In the genomic region with DNA sequence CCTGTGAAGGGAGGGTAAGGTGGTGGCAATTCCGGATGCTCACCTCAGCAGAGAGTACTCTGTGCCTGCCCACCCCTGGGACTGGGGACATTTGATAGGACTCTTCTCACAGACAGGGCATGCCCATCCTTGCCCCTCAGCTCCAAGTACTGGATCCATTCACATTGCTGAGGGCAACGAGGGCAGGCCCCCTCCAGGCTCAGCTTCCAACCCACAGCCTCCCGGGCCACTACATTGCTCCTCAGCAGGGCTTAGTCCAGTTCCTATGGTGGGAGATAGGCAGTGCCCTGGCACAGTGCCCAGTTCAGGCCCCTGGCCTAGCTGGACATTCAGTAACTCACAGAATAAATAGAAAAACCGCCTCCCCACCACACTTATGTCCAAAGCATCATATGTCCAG, we compare ENCODE assay signal across 39 cellular contexts. TPM values are rescaled to one million over a fixed set of nuclear protein-coding genes. Genes with fewer than 3 reads are reported as not detected.
"Had no signal": no experiment of that assay in that cellular context is flagged by ENCODE, and none has a peak within 500 bp of the region (broad histone marks: within the 10 kb centered on the region; RNA-seq: fewer than 3 reads in every experiment).

No MANE protein-coding gene starts in this region.

- H3K4me1 Mint-ChIP-seq: activated T-helper 17 cell treated with anti-CD3 and anti-CD28 coated beads, Interleukin-2, amount 50 U/mL, for 72 hours; brain had no signal

- H3K27ac ChIP-seq: ascending aorta, cardiac muscle cell, VCaP had no signal

- H3K4me3 Mint-ChIP-seq: activated B cell treated with CpG ODN at 0.5 μM for 24 hours; activated CD4-positive, alpha-beta memory T cell treated with anti-CD3 and anti-CD28 coated beads for 36 hours; activated CD4-positive, alpha-beta T cell treated with anti-CD3 and anti-CD28 coated beads, Interleukin-2, amount 10 ng/mL, durations not matched to agents 24 days and 14 days; activated CD8-positive, alpha-beta T cell treated with anti-CD3 and anti-CD28 coated beads for 36 hours; activated naive CD4-positive, alpha-beta T cell treated with anti-CD3 and anti-CD28 coated beads for 36 hours; activated naive CD4-positive, alpha-beta T cell treated with anti-CD3 and anti-CD28 coated beads, Interleukin-2, amount 50 U/mL, for 24 hours; activated naive CD8-positive, alpha-beta T cell; activated naive CD8-positive, alpha-beta T cell treated with anti-CD3 and anti-CD28 coated beads, Interleukin-2, amount 10 ng/mL, durations not matched to agents 7 days and 5 days; activated naive CD8-positive, alpha-beta T cell treated with anti-CD3 and anti-CD28 coated beads, Interleukin-2, amount 50 U/mL, for 24 hours; activated T-cell treated with anti-CD3 and anti-CD28 coated beads, Interleukin-2, amount 50 U/mL, for 4 hours; activated T-cell treated with anti-CD3 and anti-CD28 coated beads, Interleukin-2, amount 50 U/mL, for 72 hours; activated T-helper 1 cell treated with anti-CD3 and anti-CD28 coated beads, Interleukin-12 subunit alpha, Interleukin-12 subunit beta, Interleukin-2, Interleukin-4 antibody, amounts not matched to agents 30 ng/mL and 10 ng/mL and 1 ng/mL, durations not matched to agents 14 hours and 24 hours and 36 hours; activated T-helper 17 cell treated with anti-CD3 and anti-CD28 coated beads, Interleukin-2, amount 50 U/mL, for 72 hours; brain; central memory CD8-positive, alpha-beta T cell; T-helper 1 cell treated with Interleukin-12 subunit alpha and Interleukin-12 subunit beta and Interleukin-4 antibody, amounts not matched to agents 30 μg/mL and 1 μg/mL, for 36 hours; T-helper 2 cell treated with Interferon-gamma antibody and Interleukin-4, amounts not matched to agents 5 μg/mL and 100 μg/mL, for 36 hours had no signal

- H3K36me3 Mint-ChIP-seq: activated CD4-positive, alpha-beta memory T cell treated with anti-CD3 and anti-CD28 coated beads for 36 hours; activated naive CD4-positive, alpha-beta T cell treated with anti-CD3 and anti-CD28 coated beads, Interleukin-2, amount 50 U/mL, for 24 hours; brain had no signal

- H3K27me3 ChIP-seq: ascending aorta, cardiac muscle cell had no signal

- H3K27me3 Mint-ChIP-seq: activated B cell treated with CpG ODN at 0.5 μM for 24 hours; activated CD4-positive, alpha-beta memory T cell treated with anti-CD3 and anti-CD28 coated beads for 36 hours; activated CD4-positive, alpha-beta T cell treated with anti-CD3 and anti-CD28 coated beads, Interleukin-2, amount 10 ng/mL, durations not matched to agents 24 days and 14 days; activated CD8-positive, alpha-beta T cell treated with anti-CD3 and anti-CD28 coated beads for 36 hours; activated naive CD4-positive, alpha-beta T cell treated with anti-CD3 and anti-CD28 coated beads, Interleukin-2, amount 50 U/mL, for 24 hours; activated naive CD8-positive, alpha-beta T cell; activated naive CD8-positive, alpha-beta T cell treated with anti-CD3 and anti-CD28 coated beads, Interleukin-2, amount 10 ng/mL, durations not matched to agents 7 days and 5 days; activated naive CD8-positive, alpha-beta T cell treated with anti-CD3 and anti-CD28 coated beads, Interleukin-2, amount 50 U/mL, for 24 hours; activated T-helper 17 cell treated with anti-CD3 and anti-CD28 coated beads, Interleukin-2, amount 50 U/mL, for 72 hours; brain; central memory CD8-positive, alpha-beta T cell had no signal

- H3K9me3 ChIP-seq: ascending aorta had no signal

- H3K4me3 ChIP-seq: ascending aorta, cardiac muscle cell had no signal

- DNase-seq: activated B cell treated with CpG ODN at 0.5 μM for 24 hours; activated CD4-positive, alpha-beta memory T cell treated with anti-CD3 and anti-CD28 coated beads for 36 hours; activated CD4-positive, alpha-beta T cell treated with anti-CD3 and anti-CD28 coated beads for 4 hours; activated CD4-positive, alpha-beta T cell treated with anti-CD3 and anti-CD28 coated beads, Interleukin-2, amount 10 ng/mL, durations not matched to agents 24 days and 14 days; activated CD4-positive, alpha-beta T cell treated with anti-CD3 and anti-CD28 coated beads, Interleukin-2, amount 50 U/mL, for 1 hour; activated CD4-positive, alpha-beta T cell treated with anti-CD3 and anti-CD28 coated beads, Interleukin-2, amount 50 U/mL, for 4 hours; activated CD4-positive, CD25-positive, alpha-beta regulatory T cell treated with anti-CD3 and anti-CD28 coated beads, Interleukin-2, amount 50 U/mL, for 72 hours; activated CD8-positive, alpha-beta memory T cell treated with anti-CD3 and anti-CD28 coated beads, Interleukin-2, amount 50 U/mL, for 4 hours; activated CD8-positive, alpha-beta T cell treated with anti-CD3 and anti-CD28 coated beads for 36 hours; activated effector memory CD4-positive, alpha-beta T cell treated with anti-CD3 and anti-CD28 coated beads, Interleukin-2, amount 50 U/mL, for 16 hours; activated gamma-delta T cell treated with Interleukin-2 at 50 U/mL for 16 hours; activated naive CD4-positive, alpha-beta T cell; activated naive CD4-positive, alpha-beta T cell treated with anti-CD3 and anti-CD28 coated beads for 36 hours; activated naive CD8-positive, alpha-beta T cell treated with anti-CD3 and anti-CD28 coated beads, Interleukin-2, amount 10 ng/mL, durations not matched to agents 7 days and 5 days; activated naive CD8-positive, alpha-beta T cell treated with anti-CD3 and anti-CD28 coated beads, Interleukin-2, amount 50 U/mL, for 24 hours; activated T-cell treated with anti-CD3 and anti-CD28 coated beads for 4 hours; activated T-cell treated with anti-CD3 and anti-CD28 coated beads, Interleukin-2, amount 50 U/mL, for 1 hour; activated T-cell treated with anti-CD3 and anti-CD28 coated beads, Interleukin-2, amount 50 U/mL, for 4 hours; activated T-cell treated with anti-CD3 and anti-CD28 coated beads, Interleukin-2, amount 50 U/mL, for 72 hours; amygdala; anterior cingulate cortex; caudate nucleus; cerebellar nuclear complex; T-helper 1 cell; T-helper 2 cell; T-helper 9 cell had no signal

- H3K36me3 ChIP-seq: ascending aorta, cardiac muscle cell had no signal

- H3K27ac Mint-ChIP-seq: activated B cell treated with CpG ODN at 0.5 μM for 24 hours; activated CD4-positive, alpha-beta memory T cell treated with anti-CD3 and anti-CD28 coated beads for 36 hours; activated CD4-positive, alpha-beta T cell treated with anti-CD3 and anti-CD28 coated beads, Interleukin-2, amount 10 ng/mL, durations not matched to agents 24 days and 14 days; activated CD8-positive, alpha-beta T cell treated with anti-CD3 and anti-CD28 coated beads for 36 hours; activated naive CD4-positive, alpha-beta T cell treated with anti-CD3 and anti-CD28 coated beads for 36 hours; activated naive CD4-positive, alpha-beta T cell treated with anti-CD3 and anti-CD28 coated beads, Interleukin-2, amount 50 U/mL, for 24 hours; activated naive CD8-positive, alpha-beta T cell; activated naive CD8-positive, alpha-beta T cell treated with anti-CD3 and anti-CD28 coated beads, Interleukin-2, amount 10 ng/mL, durations not matched to agents 7 days and 5 days; activated naive CD8-positive, alpha-beta T cell treated with anti-CD3 and anti-CD28 coated beads, Interleukin-2, amount 50 U/mL, for 24 hours; activated T-cell treated with anti-CD3 and anti-CD28 coated beads, Interleukin-2, amount 50 U/mL, for 72 hours; activated T-helper 17 cell treated with anti-CD3 and anti-CD28 coated beads, Interleukin-2, amount 50 U/mL, for 72 hours; brain; T-helper 1 cell treated with Interleukin-12 subunit alpha and Interleukin-12 subunit beta and Interleukin-4 antibody, amounts not matched to agents 30 μg/mL and 1 μg/mL, for 36 hours; T-helper 2 cell treated with Interferon-gamma antibody and Interleukin-4, amounts not matched to agents 5 μg/mL and 100 μg/mL, for 36 hours had no signal

- H3K4me1 ChIP-seq: ascending aorta had no signal

- H3K9me3 Mint-ChIP-seq: activated CD4-positive, alpha-beta memory T cell treated with anti-CD3 and anti-CD28 coated beads for 36 hours; activated naive CD4-positive, alpha-beta T cell treated with anti-CD3 and anti-CD28 coated beads for 36 hours; activated naive CD4-positive, alpha-beta T cell treated with anti-CD3 and anti-CD28 coated beads, Interleukin-2, amount 50 U/mL, for 24 hours; activated naive CD8-positive, alpha-beta T cell treated with anti-CD3 and anti-CD28 coated beads, Interleukin-2, amount 50 U/mL, for 24 hours; activated T-cell treated with anti-CD3 and anti-CD28 coated beads, Interleukin-2, amount 50 U/mL, for 4 hours; activated T-cell treated with anti-CD3 and anti-CD28 coated beads, Interleukin-2, amount 50 U/mL, for 72 hours; activated T-helper 1 cell treated with anti-CD3 and anti-CD28 coated beads, Interleukin-12 subunit alpha, Interleukin-12 subunit beta, Interleukin-2, Interleukin-4 antibody, amounts not matched to agents 30 ng/mL and 10 ng/mL and 1 ng/mL, durations not matched to agents 14 hours and 24 hours and 36 hours; activated T-helper 17 cell treated with anti-CD3 and anti-CD28 coated beads, Interleukin-2, amount 50 U/mL, for 72 hours; central memory CD8-positive, alpha-beta T cell; T-helper 2 cell treated with Interferon-gamma antibody and Interleukin-4, amounts not matched to agents 5 μg/mL and 100 μg/mL, for 36 hours had no signal

RNA-seq across cellular contexts. Expression of a gene that starts 15.1 kb away (rescaled TPM):
- total RNA-seq: activated B cell treated with CpG ODN at 0.5 μM for 24 hours; activated CD4-positive, alpha-beta memory T cell treated with anti-CD3 and anti-CD28 coated beads for 36 hours; activated CD4-positive, alpha-beta T cell treated with anti-CD3 and anti-CD28 coated beads, Interleukin-2, amount 10 ng/mL, durations not matched to agents 24 days and 14 days; activated CD8-positive, alpha-beta memory T cell treated with anti-CD3 and anti-CD28 coated beads for 36 hours; activated naive CD4-positive, alpha-beta T cell treated with anti-CD3 and anti-CD28 coated beads for 36 hours; activated T-helper 1 cell treated with anti-CD3 and anti-CD28 coated beads, Interleukin-12 subunit alpha, Interleukin-12 subunit beta, Interleukin-2, Interleukin-4 antibody, amounts not matched to agents 30 ng/mL and 10 ng/mL and 1 ng/mL, durations not matched to agents 14 hours and 24 hours and 36 hours; bronchial epithelial cell; cardiac muscle cell had no signal
